25 cellular contexts compared by ENCODE assay signal in the genomic region with DNA sequence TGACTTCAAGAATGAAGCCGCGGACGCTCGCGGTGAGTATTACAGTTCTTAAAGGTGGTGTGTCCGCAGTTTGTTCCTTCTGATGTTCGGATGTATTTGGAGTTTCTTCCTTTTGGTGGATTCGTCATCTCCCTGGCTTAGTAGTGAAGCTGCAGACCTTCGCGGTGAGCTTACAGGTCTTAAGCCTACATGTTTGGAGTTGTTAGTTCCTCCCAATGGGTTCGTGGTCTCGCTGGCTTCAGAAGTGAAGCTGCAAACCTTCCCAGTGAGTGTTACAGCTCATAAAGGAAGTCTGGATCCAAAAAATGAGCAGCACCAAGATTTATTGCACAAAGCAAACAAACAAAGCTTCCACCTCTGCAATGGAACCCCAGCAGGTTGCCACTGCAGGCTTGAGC. TPM values are rescaled to one million over a fixed set of nuclear protein-coding genes. Genes with fewer than 3 reads are reported as not detected.
"Had no signal": no experiment of that assay in that cellular context is flagged by ENCODE, and none has a peak within 500 bp of the region (broad histone marks: within the 10 kb centered on the region; RNA-seq: fewer than 3 reads in every experiment).

No MANE protein-coding gene starts in this region.

- DNase-seq: cerebellar nuclear complex; esophagus squamous epithelium; foreskin fibroblast; left colon; left ventricle myocardium superior; mesendoderm; posterior cingulate gyrus; small intestine; stimulated activated CD4-positive, alpha-beta T cell treated with anti-CD3 and anti-CD28 coated beads, Interleukin-12 subunit alpha, Interleukin-12 subunit beta, amount 100 ng/mL, for 4 hours; stimulated activated naive CD4-positive, alpha-beta T cell; upper lobe of left lung; uterus had no signal

- H3K27me3 ChIP-seq: right atrium auricular region, upper lobe of left lung, uterus had no signal

- H3K4me1 ChIP-seq: right atrium auricular region, tibial artery, uterus had no signal

- FAIRE-seq: colon, endothelial cell of umbilical vein, small intestine had no signal

- H3K4me3 Mint-ChIP-seq: dendritic cell treated with granulocyte-macrophage colony-stimulating factor and Interleukin-4, amounts not matched to agents 40 ng/mL and 50 ng/mL, for 4 days; naive thymus-derived CD8-positive, alpha-beta T cell had no signal

- H3K27ac ChIP-seq: esophagus squamous epithelium, neutrophil, right atrium auricular region, suprapubic skin, tibial artery, upper lobe of left lung, uterus had no signal

- H3K4me3 ChIP-seq: esophagus squamous epithelium, lung, right atrium auricular region, suprapubic skin, tibial artery, upper lobe of left lung, uterus had no signal

- H3K9me3 ChIP-seq: esophagus squamous epithelium, neutrophil, right atrium auricular region, suprapubic skin, tibial artery, upper lobe of left lung, uterus had no signal

- H3K4me1 Mint-ChIP-seq: naive thymus-derived CD8-positive, alpha-beta T cell had no signal

- H3K36me3 Mint-ChIP-seq: naive thymus-derived CD8-positive, alpha-beta T cell had no signal

- H3K9me3 Mint-ChIP-seq: dendritic cell treated with granulocyte-macrophage colony-stimulating factor and Interleukin-4, amounts not matched to agents 40 ng/mL and 50 ng/mL, for 4 days had no signal

- ATAC-seq: left colon; left ventricle myocardium superior; naive thymus-derived CD8-positive, alpha-beta T cell had no signal

- H3K27ac Mint-ChIP-seq: dendritic cell treated with granulocyte-macrophage colony-stimulating factor and Interleukin-4, amounts not matched to agents 40 ng/mL and 50 ng/mL, for 4 days; naive thymus-derived CD8-positive, alpha-beta T cell had no signal

- H3K36me3 ChIP-seq: esophagus squamous epithelium, neutrophil, right atrium auricular region, suprapubic skin, tibial artery, upper lobe of left lung, uterus had no signal

- H3K27me3 Mint-ChIP-seq: dendritic cell treated with granulocyte-macrophage colony-stimulating factor and Interleukin-4, amounts not matched to agents 40 ng/mL and 50 ng/mL, for 4 days had no signal

RNA-seq across cellular contexts. Expression of gene LDLRAD1, which starts 14.7 kb away (rescaled TPM):
- total RNA-seq: endothelial cell of umbilical vein; kidney epithelial cell; left colon; left ventricle myocardium superior; mononuclear cell; naive thymus-derived CD8-positive, alpha-beta T cell; osteoblast; right atrium auricular region had no signal
- polyA plus RNA-seq: endothelial cell of umbilical vein; naive thymus-derived CD8-positive, alpha-beta T cell; neural cell; small intestine had no signal
